ENCODE assay signal across 1 cellular context in genomic region chr12:104177663-104178501, GRCh38.
TF ChIP-seq lines count a peak whose summit lies in the region.

No MANE protein-coding gene starts in this region.

TF ChIP-seq in SK-N-SH, 30 proteins besides CTCF, POLR2A, EP300 and RAD21 (continued from another document):
- peak; percentile 39 for TF ChIP-seq ZBTB33 (IDR thresholded peaks at IDR 0.05; ENCODE audit: borderline replicate concordance, low read depth)
- TF ChIP-seq POLR2AphosphoS5 (IDR thresholded peaks at IDR 0.05; ENCODE audit: low read depth, low read length): peak; percentile 74; the same call in 1 of the 2 replicates
- TF ChIP-seq SMC3 (IDR thresholded peaks at IDR 0.05; ENCODE audit: low read depth, low read length): no peak
- no peak for TF ChIP-seq ELF1 (IDR thresholded peaks at IDR 0.05)
- TF ChIP-seq SIN3A (IDR thresholded peaks at IDR 0.05; ENCODE audit: borderline replicate concordance, low read depth, low read length): 0 out of 2 replicates have a peak, but pooled peaks have one; percentile 66
- TF ChIP-seq NRF1 (IDR thresholded peaks at IDR 0.05; ENCODE audit: low read depth, low read length): no peak
- no peak for TF ChIP-seq RCOR1 (IDR thresholded peaks at IDR 0.05; ENCODE audit: low read length)
- no peak for TF ChIP-seq FOXJ3 (CRISPR knock-in tag; IDR thresholded peaks at IDR 0.05)
- peak; percentile 87 for TF ChIP-seq TEAD4 (IDR thresholded peaks at IDR 0.05; ENCODE audit: borderline replicate concordance, insufficient read depth)
- 0 out of 2 replicates have a peak, but pooled peaks have one; percentile 23 for TF ChIP-seq YY1 (IDR thresholded peaks at IDR 0.05; ENCODE audit: low read depth)
- peak; percentile 64; the same call in 1 of the 2 replicates for TF ChIP-seq FOXM1 (IDR thresholded peaks at IDR 0.05; ENCODE audit: low read depth)
